8 cellular contexts compared by ENCODE assay signal in genomic region chr3:151168269-151169094, GRCh38. TPM values are rescaled to one million over a fixed set of nuclear protein-coding genes. Genes with fewer than 3 reads are reported as not detected.
A peak's percentile ranks its signal among the peaks of the same experiment; 100 is the strongest.
DNase-seq lines count a peak whose midpoint lies in the region; ATAC-seq and TF ChIP-seq lines count a peak whose summit lies in the region.

No MANE protein-coding gene starts in this region.

- no peak overlapping the region for H3K4me2 ChIP-seq in Loucy (ENCODE audit: low read depth, low read length, poor library complexity, severe bottlenecking)

- no peak overlapping the region for H2AFZ ChIP-seq in Loucy (ENCODE audit: low read length)

- H3K9ac ChIP-seq in Loucy (ENCODE audit: low read depth, low read length, poor library complexity, severe bottlenecking) = no peak overlapping the region

- DNase-seq in DMS53 treated with DMSO at 0.1 percent for 48 hours (lab: John Stamatoyannopoulos, UW; ENCODE audit: unreplicated experiment) (peak; percentile 39), SK-MEL-5 (ENCODE audit: low read depth, low spot score) (peak; percentile 82), Right ventricle myocardium inferior (ENCODE audit: missing footprints) (peak; percentile 88), retina (peak; percentile 39)
- DNase-seq in activated naive CD4-positive, alpha-beta T cell treated with Interleukin-2 at 50 U/mL for 16 hours = peak; percentile 85

- peaks cover 50% of the 10 kb centered on the region for H3K36me3 ChIP-seq in Loucy (ENCODE audit: insufficient read depth, low read length)

- no peaks in the 10 kb centered on the region for H3F3A ChIP-seq in Loucy (ENCODE audit: low read depth)

- no peaks in the 10 kb centered on the region for H3K9me3 ChIP-seq in Loucy (ENCODE audit: insufficient read depth, low read depth, low read length)

- H3K4me1 ChIP-seq in Loucy (ENCODE audit: insufficient read depth, low read length, poor library complexity, severe bottlenecking) = peaks cover 30% of the 10 kb centered on the region

- intact Hi-C loops in Right ventricle myocardium inferior (cut with DNase I) = loop anchor here (1.0 kb wide), 1 partner anchor 115 kb away; no protein-coding TSS in a partner anchor

- H4K20me1 ChIP-seq in Loucy (ENCODE audit: insufficient read depth, low read length, poor library complexity, severe bottlenecking) = no peaks in the 10 kb centered on the region

- H3K4me3 ChIP-seq in Loucy (ENCODE audit: low read length, poor library complexity, severe bottlenecking) = no peak overlapping the region

- H3K79me2 ChIP-seq in Loucy (ENCODE audit: insufficient read depth, low read length) = no peaks in the 10 kb centered on the region; the same call in 1 of the 2 replicates

- no peaks in the 10 kb centered on the region for H3K27me3 ChIP-seq in Loucy (ENCODE audit: insufficient read depth, low read length, poor library complexity, severe bottlenecking)

- in situ Hi-C loops in SK-MEL-5 (cut with HindIII; ENCODE audit: low pct_unique_long_range_greater_than_20kb, low sequenced_read_pairs) = no loop called here

- no peaks in the 10 kb centered on the region for H3K9me2 ChIP-seq in Loucy (replicated peaks; ENCODE audit: low read depth, low read length)

- ATAC-seq in GM21723 (IDR thresholded peaks at IDR 0.05; ENCODE audit: unreplicated experiment) = peak; percentile 59
- ATAC-seq in Right ventricle myocardium inferior = peak; percentile 55
- no peak for ATAC-seq in HG03159 (IDR thresholded peaks at IDR 0.05; ENCODE audit: unreplicated experiment)

- TF ChIP-seq CTCF in Loucy (conservative IDR thresholded peaks at IDR 0.05; ENCODE audit: low read length) = peak; percentile 90

RNA-seq across cellular contexts. Expression of gene GPR171, which starts 34.5 kb away (rescaled TPM):
- total RNA-seq in SK-MEL-5 (2014; rRNA removed; shearing (Covaris generic)) = not detected in 2 replicates
- not detected in 2 replicates for polyA plus RNA-seq in SK-MEL-5 (2015; cell fraction: cytosol; rRNA removed)
- polyA plus RNA-seq in SK-MEL-5 (2015; cell fraction: nucleus; rRNA removed) = not detected in 2 replicates
- 0.24 TPM for total RNA-seq in Right ventricle myocardium inferior
